ENCODE assay signal across 2 cellular contexts in genomic region chr5:106288977-106289376, GRCh38.
TF ChIP-seq lines count a peak whose summit lies in the region.

No MANE protein-coding gene starts in this region.

TF ChIP-seq in IMR-90, 13 proteins besides CTCF, POLR2A, EP300 and RAD21:
- TF ChIP-seq FOS (IDR thresholded peaks at IDR 0.05; ENCODE audit: low read depth, low read length) (no peak), NFE2L2 (IDR thresholded peaks at IDR 0.05; ENCODE audit: low read depth, low read length) (no peak), ELK1 (IDR thresholded peaks at IDR 0.05; ENCODE audit: borderline replicate concordance, low read depth, low read length) (no peak), BHLHE40 (IDR thresholded peaks at IDR 0.05; ENCODE audit: low read depth, low read length) (peak; percentile 86), MXI1 (IDR thresholded peaks at IDR 0.05; ENCODE audit: borderline replicate concordance, low read depth, low read length) (no peak), MAFK (IDR thresholded peaks at IDR 0.05; ENCODE audit: low read depth, low read length) (no peak), CHD1 (IDR thresholded peaks at IDR 0.05; ENCODE audit: low read depth, low read length) (no peak), SMC3 (IDR thresholded peaks at IDR 0.05; ENCODE audit: low read depth, low read length) (no peak), CEBPB (IDR thresholded peaks at IDR 0.05; ENCODE audit: low read depth, low read length) (peak; percentile 59), RCOR1 (IDR thresholded peaks at IDR 0.05; ENCODE audit: insufficient replicate concordance, low read length) (no peak), RFX5 (IDR thresholded peaks at IDR 0.05; ENCODE audit: low read depth, low read length) (no peak), MAZ (IDR thresholded peaks at IDR 0.05; ENCODE audit: borderline replicate concordance, low read depth, low read length) (no peak), USF2 (IDR thresholded peaks at IDR 0.05; ENCODE audit: low read depth, low read length) (no peak)

TF ChIP-seq in GM23338, 12 proteins besides CTCF, POLR2A, EP300 and RAD21:
- TF ChIP-seq ETS1 (IDR thresholded peaks at IDR 0.05) = no peak
- TF ChIP-seq EZH2phosphoT487 (IDR thresholded peaks at IDR 0.05; ENCODE audit: unreplicated experiment) = no peak
- no peak for TF ChIP-seq POLR2AphosphoS5 (IDR thresholded peaks at IDR 0.05; ENCODE audit: low read depth)
- no peak for TF ChIP-seq STAT1 (IDR thresholded peaks at IDR 0.05; ENCODE audit: unreplicated experiment)
- TF ChIP-seq ZNF462 (CRISPR knock-in tag; IDR thresholded peaks at IDR 0.05) = no peak
- no peak for TF ChIP-seq REST (IDR thresholded peaks at IDR 0.05; ENCODE audit: unreplicated experiment)
